In the genomic region with DNA sequence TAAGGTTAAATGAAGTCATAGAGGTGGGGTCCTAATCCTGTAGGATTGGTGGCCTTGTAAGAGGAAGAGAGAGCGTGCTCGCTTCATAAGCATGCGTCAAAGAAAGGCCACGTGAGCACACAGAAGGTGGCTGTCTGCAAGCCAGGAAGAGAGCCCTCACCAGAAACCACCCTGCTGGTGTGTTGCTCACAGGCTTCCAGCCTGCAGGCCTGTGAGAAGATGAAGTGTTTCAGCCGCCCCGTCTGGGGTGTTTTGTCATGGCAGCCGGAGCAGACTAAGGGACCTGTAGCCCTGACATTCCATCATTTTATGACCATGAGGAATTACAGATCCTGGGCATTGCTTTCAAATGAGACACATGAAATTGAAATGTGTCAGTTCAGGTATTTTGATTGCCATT, we compare ENCODE assay signal across 2 cellular contexts.
A peak's percentile ranks its signal among the peaks of the same experiment; 100 is the strongest.
TF ChIP-seq lines count a peak whose summit lies in the region.

No MANE protein-coding gene starts in this region.

TF ChIP-seq in HepG2, 621 proteins besides CTCF, POLR2A, EP300 and RAD21:
- TF ChIP-seq U2AF1 (optimal IDR thresholded peaks at IDR 0.05; ENCODE audit: low read depth, low read length) (no peak), POLR2G (IDR thresholded peaks at IDR 0.05; ENCODE audit: low read depth, low read length) (0 out of 2 replicates have a peak, but pooled peaks have one; percentile 4), SALL2 (CRISPR knock-in tag; IDR thresholded peaks at IDR 0.05) (no peak)
- TF ChIP-seq, protein P1, sequence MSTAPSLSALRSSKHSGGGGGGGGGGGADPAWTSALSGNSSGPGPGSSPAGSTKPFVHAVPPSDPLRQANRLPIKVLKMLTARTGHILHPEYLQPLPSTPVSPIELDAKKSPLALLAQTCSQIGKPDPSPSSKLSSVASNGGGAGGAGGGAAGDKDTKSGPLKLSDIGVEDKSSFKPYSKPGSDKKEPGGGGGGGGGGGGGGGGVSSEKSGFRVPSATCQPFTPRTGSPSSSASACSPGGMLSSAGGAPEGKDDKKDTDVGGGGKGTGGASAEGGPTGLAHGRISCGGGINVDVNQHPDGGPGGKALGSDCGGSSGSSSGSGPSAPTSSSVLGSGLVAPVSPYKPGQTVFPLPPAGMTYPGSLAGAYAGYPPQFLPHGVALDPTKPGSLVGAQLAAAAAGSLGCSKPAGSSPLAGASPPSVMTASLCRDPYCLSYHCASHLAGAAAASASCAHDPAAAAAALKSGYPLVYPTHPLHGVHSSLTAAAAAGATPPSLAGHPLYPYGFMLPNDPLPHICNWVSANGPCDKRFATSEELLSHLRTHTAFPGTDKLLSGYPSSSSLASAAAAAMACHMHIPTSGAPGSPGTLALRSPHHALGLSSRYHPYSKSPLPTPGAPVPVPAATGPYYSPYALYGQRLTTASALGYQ (CRISPR knock-in tag; IDR thresholded peaks at IDR 0.05), result no peak
- TF ChIP-seq, protein P2, sequence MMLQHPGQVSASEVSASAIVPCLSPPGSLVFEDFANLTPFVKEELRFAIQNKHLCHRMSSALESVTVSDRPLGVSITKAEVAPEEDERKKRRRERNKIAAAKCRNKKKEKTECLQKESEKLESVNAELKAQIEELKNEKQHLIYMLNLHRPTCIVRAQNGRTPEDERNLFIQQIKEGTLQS (CRISPR knock-in tag; IDR thresholded peaks at IDR 0.05), result no peak

TF ChIP-seq in H1, 55 proteins besides CTCF, POLR2A, EP300 and RAD21:
- TF ChIP-seq RBBP5 (IDR thresholded peaks at IDR 0.05; ENCODE audit: borderline replicate concordance, low read depth, low read length) (no peak), HDAC2 (IDR thresholded peaks at IDR 0.05; ENCODE audit: borderline replicate concordance in 1 of 2, low read depth in 2 of 2, low read length in 2 of 2) (no peak), JUND (IDR thresholded peaks at IDR 0.05; ENCODE audit: low read length) (no peak), BCL11A (IDR thresholded peaks at IDR 0.05; ENCODE audit: low read depth in 2 of 2, low read length in 2 of 2) (no peak), RXRA (IDR thresholded peaks at IDR 0.05; ENCODE audit: insufficient read depth, low read depth, low read length) (no peak), CEBPB (IDR thresholded peaks at IDR 0.05; ENCODE audit: low read depth, low read length) (no peak), CBX5 (IDR thresholded peaks at IDR 0.05; ENCODE audit: low read depth, low read length) (no peak), SIRT6 (IDR thresholded peaks at IDR 0.05; ENCODE audit: low read length) (no peak), NANOG (IDR thresholded peaks at IDR 0.05; ENCODE audit: insufficient read depth, low read depth, low read length, poor library complexity, severe bottlenecking) (no peak), BACH1 (IDR thresholded peaks at IDR 0.05; ENCODE audit: low read length) (no peak), YY1 (IDR thresholded peaks at IDR 0.05; ENCODE audit: low read depth, low read length) (no peak)
- TF ChIP-seq, protein P2 (IDR thresholded peaks at IDR 0.05; ENCODE audit: insufficient read depth, low read depth, low read length), result no peak
- TF ChIP-seq, protein P3, sequence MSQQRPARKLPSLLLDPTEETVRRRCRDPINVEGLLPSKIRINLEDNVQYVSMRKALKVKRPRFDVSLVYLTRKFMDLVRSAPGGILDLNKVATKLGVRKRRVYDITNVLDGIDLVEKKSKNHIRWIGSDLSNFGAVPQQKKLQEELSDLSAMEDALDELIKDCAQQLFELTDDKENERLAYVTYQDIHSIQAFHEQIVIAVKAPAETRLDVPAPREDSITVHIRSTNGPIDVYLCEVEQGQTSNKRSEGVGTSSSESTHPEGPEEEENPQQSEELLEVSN (IDR thresholded peaks at IDR 0.05), result no peak
- TF ChIP-seq, protein P4, sequence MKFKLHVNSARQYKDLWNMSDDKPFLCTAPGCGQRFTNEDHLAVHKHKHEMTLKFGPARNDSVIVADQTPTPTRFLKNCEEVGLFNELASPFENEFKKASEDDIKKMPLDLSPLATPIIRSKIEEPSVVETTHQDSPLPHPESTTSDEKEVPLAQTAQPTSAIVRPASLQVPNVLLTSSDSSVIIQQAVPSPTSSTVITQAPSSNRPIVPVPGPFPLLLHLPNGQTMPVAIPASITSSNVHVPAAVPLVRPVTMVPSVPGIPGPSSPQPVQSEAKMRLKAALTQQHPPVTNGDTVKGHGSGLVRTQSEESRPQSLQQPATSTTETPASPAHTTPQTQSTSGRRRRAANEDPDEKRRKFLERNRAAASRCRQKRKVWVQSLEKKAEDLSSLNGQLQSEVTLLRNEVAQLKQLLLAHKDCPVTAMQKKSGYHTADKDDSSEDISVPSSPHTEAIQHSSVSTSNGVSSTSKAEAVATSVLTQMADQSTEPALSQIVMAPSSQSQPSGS (IDR thresholded peaks at IDR 0.05; ENCODE audit: low read length), result no peak
